In the genomic region with DNA sequence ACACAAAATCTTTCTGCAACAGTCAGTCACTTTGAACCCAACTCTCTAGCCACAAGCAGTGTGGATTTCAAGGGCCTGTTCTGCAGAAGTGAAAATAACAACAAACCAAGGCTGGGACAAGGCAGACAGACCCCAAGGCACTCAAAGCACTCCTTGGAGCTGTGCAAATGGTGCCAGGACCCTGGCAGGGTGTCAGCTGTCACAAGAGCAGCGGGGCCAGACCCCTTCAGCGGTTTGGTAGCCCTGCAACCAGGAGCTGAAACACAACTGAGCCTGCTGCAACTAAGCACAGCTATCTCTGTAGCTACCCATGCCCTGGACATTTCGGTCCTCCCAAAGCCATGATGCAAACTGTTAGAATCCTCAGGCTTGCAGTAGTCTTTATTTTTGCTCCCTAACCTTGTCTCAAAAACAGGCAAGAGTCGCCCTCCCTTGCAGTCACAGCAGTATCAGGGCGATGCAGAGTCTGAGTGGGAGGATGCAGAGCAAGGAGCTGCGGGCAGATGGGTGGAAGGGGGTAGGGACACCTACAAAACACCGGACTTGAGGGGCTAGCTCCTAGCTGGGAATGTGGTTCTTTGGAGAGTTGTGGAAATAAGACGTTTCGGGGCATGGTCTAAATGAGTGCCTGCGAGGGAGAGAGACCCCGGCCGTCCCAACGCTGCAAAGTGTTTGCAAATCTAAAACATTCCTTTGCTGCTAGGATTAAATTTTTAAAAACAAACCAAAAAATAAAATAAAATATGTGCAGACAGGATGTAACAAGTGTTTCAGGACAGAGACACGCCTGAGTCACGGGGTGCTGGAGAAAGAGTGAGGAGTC, we compare ENCODE assay signal across 8 cellular contexts.
DNase-seq lines count a peak whose midpoint lies in the region; ATAC-seq and FAIRE-seq lines count a peak whose summit lies in the region.

No MANE protein-coding gene starts in this region.

- no peak overlapping the region for H3K27ac Mint-ChIP-seq in stimulated activated effector memory CD8-positive, alpha-beta T cell treated with anti-CD3 and anti-CD28 coated beads, Interleukin-12 subunit alpha, Interleukin-12 subunit beta, amount 100 ng/mL, for 72 hours

- no peaks in the 10 kb centered on the region for H3K36me3 Mint-ChIP-seq in stimulated activated effector memory CD8-positive, alpha-beta T cell treated with anti-CD3 and anti-CD28 coated beads, Interleukin-12 subunit alpha, Interleukin-12 subunit beta, amount 100 ng/mL, for 72 hours

- DNase-seq in NCI-H1105 treated with DMSO at 0.1 percent for 48 hours (lab: John Stamatoyannopoulos, UW) (peak; percentile 24), NCI-H1105 (lab: John Stamatoyannopoulos, UW) (no peak), adipocyte (ENCODE audit: low read depth) (peak; percentile 52), RCC 7860 (ENCODE audit: low spot score) (no peak), NCI-H1092 (lab: John Stamatoyannopoulos, UW) (no peak), NCI-H1930 (lab: John Stamatoyannopoulos, UW) (no peak)
- DNase-seq in stimulated activated effector memory CD8-positive, alpha-beta T cell treated with anti-CD3 and anti-CD28 coated beads, Interleukin-12 subunit alpha, Interleukin-12 subunit beta, amount 100 ng/mL, for 72 hours (ENCODE audit: low spot score in 2 of 2): no peak

- H3K36me3 ChIP-seq in adipocyte (ENCODE audit: control insufficient read depth, insufficient read depth, low read length, severe bottlenecking) (no peaks in the 10 kb centered on the region), iPS-20b (ENCODE audit: insufficient read depth, low read depth, low read length) (no peaks in the 10 kb centered on the region)

- ATAC-seq in stimulated activated effector memory CD8-positive, alpha-beta T cell treated with anti-CD3 and anti-CD28 coated beads, Interleukin-12 subunit alpha, Interleukin-12 subunit beta, amount 100 ng/mL, for 72 hours: peak; percentile 6

- H3K4me3 ChIP-seq in adipocyte (ENCODE audit: low read length) (peak overlapping the region; percentile 88), iPS-20b (ENCODE audit: low read length) (peak overlapping the region; percentile 83)

- H3K27me3 ChIP-seq in adipocyte (replicated peaks; ENCODE audit: control insufficient read depth, insufficient read depth, low read length) (no peaks in the 10 kb centered on the region), iPS-20b (ENCODE audit: insufficient read depth, low read length) (peaks cover 18% of the 10 kb centered on the region)

- H3K9ac ChIP-seq in adipocyte (ENCODE audit: low read length) (peak overlapping the region; percentile 89), iPS-20b (ENCODE audit: low read depth, low read length) (peak overlapping the region; percentile 90; the same call in 1 of the 2 replicates)

- H3K4me3 Mint-ChIP-seq in stimulated activated effector memory CD8-positive, alpha-beta T cell treated with anti-CD3 and anti-CD28 coated beads, Interleukin-12 subunit alpha, Interleukin-12 subunit beta, amount 100 ng/mL, for 72 hours: peak overlapping the region; percentile 56

- H3K9me3 Mint-ChIP-seq in stimulated activated effector memory CD8-positive, alpha-beta T cell treated with anti-CD3 and anti-CD28 coated beads, Interleukin-12 subunit alpha, Interleukin-12 subunit beta, amount 100 ng/mL, for 72 hours: no peaks in the 10 kb centered on the region

- no peak overlapping the region for H3K27ac ChIP-seq in iPS-20b (ENCODE audit: low read length)

- peaks cover 14% of the 10 kb centered on the region for H3K4me1 Mint-ChIP-seq in stimulated activated effector memory CD8-positive, alpha-beta T cell treated with anti-CD3 and anti-CD28 coated beads, Interleukin-12 subunit alpha, Interleukin-12 subunit beta, amount 100 ng/mL, for 72 hours

- peaks cover 62% of the 10 kb centered on the region for H3K4me1 ChIP-seq in adipocyte (ENCODE audit: control insufficient read depth, insufficient read depth, low read length)
- H3K4me1 ChIP-seq in iPS-20b (ENCODE audit: insufficient read depth, low read length): peaks cover 57% of the 10 kb centered on the region

- H3K9me3 ChIP-seq in adipocyte (ENCODE audit: control insufficient read depth, low read length): no peaks in the 10 kb centered on the region
- H3K9me3 ChIP-seq in iPS-20b (ENCODE audit: insufficient read depth, low read depth, low read length): no peaks in the 10 kb centered on the region

- no peak for FAIRE-seq in RCC 7860 (lab: Jason Lieb, UNC)

Comparison
In these comparisons a context has a peak if more than half of its experiments do, and no peak if none do; other contexts are left out.
1. DNase-seq: peak in NCI-H1105 treated with DMSO at 0.1 percent for 48 hours (single experiment) and adipocyte (single experiment); none in NCI-H1105 (single experiment), stimulated activated effector memory CD8-positive, alpha-beta T cell treated with anti-CD3 and anti-CD28 coated beads, Interleukin-12 subunit alpha, Interleukin-12 subunit beta, amount 100 ng/mL, for 72 hours (0 of 2), RCC 7860 (single experiment), NCI-H1092 (single experiment) and NCI-H1930 (0 of 2).